ENCODE assay signal across 1 cellular context in the genomic region with DNA sequence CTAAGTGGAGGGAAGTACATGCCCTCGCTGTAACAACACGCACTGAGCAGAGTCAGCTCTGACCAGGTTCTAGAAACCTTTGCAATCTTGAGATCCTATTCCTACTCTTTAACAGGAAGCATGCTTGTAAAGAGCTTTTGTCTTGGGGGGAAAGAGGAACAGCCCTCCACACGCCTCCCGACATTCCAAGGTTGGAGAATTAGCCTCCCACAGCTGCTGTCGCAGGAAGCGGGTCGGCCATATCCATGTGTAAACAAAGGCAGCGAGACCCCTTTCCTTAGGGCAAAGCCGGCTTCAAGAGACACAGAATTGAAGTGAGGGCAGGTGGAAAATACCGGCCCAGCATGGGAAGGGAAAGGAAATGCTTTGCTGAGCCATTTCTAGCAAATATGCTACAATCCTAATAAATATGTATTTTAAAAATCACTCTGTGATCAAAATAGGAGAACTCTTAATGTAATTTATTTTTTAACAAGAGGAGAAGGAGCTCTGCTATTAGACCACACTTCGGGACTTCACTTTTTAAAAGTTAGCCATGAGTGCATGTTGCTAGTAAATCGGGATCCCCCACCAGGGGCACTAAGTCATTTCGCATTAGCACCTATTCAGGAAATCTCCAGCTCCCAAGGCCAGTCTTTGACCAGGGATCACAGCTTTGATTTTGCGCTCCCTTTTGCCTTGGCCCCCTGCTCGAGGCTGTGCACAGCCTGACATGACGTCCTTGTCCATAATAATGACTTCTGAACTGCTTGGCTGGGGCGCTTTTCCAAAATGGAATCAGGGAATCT.
TF ChIP-seq lines count a peak whose summit lies in the region.

No MANE protein-coding gene starts in this region.

TF ChIP-seq in H1, 55 proteins besides CTCF, POLR2A, EP300 and RAD21:
- no peak for TF ChIP-seq CHD2 (IDR thresholded peaks at IDR 0.05; ENCODE audit: low read length)
- TF ChIP-seq CREB1 (IDR thresholded peaks at IDR 0.05): no peak
- no peak for TF ChIP-seq SIN3A (conservative IDR thresholded peaks at IDR 0.05 in 1 of 2, IDR thresholded peaks at IDR 0.05 in 1 of 2; ENCODE audit: low read depth in 1 of 2, low read length in 2 of 2)
- TF ChIP-seq JUND (IDR thresholded peaks at IDR 0.05; ENCODE audit: low read length): no peak
- TF ChIP-seq MAX (IDR thresholded peaks at IDR 0.05): 0 out of 2 replicates have a peak, but pooled peaks have one; percentile 8
- TF ChIP-seq, protein P1, sequence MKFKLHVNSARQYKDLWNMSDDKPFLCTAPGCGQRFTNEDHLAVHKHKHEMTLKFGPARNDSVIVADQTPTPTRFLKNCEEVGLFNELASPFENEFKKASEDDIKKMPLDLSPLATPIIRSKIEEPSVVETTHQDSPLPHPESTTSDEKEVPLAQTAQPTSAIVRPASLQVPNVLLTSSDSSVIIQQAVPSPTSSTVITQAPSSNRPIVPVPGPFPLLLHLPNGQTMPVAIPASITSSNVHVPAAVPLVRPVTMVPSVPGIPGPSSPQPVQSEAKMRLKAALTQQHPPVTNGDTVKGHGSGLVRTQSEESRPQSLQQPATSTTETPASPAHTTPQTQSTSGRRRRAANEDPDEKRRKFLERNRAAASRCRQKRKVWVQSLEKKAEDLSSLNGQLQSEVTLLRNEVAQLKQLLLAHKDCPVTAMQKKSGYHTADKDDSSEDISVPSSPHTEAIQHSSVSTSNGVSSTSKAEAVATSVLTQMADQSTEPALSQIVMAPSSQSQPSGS (IDR thresholded peaks at IDR 0.05; ENCODE audit: low read length): no peak
- TF ChIP-seq GTF2F1 (IDR thresholded peaks at IDR 0.05; ENCODE audit: borderline replicate concordance, low read depth, low read length): no peak
- TF ChIP-seq E2F6 (IDR thresholded peaks at IDR 0.05): peak; percentile 39; the same call in 1 of the 2 replicates
